In genomic region chr2:143840601-143841000, GRCh38 we compare ENCODE assay signal across 16 cellular contexts.
A peak's percentile ranks its signal among the peaks of the same experiment; 100 is the strongest.
DNase-seq lines count a peak whose midpoint lies in the region; ATAC-seq and TF ChIP-seq lines count a peak whose summit lies in the region.
"Had no signal": no experiment of that assay in that cellular context is flagged by ENCODE, and none has a peak within 500 bp of the region (broad histone marks: within the 10 kb centered on the region; RNA-seq: fewer than 3 reads in every experiment).

No MANE protein-coding gene starts in this region.

- ATAC-seq in HG03108 (IDR thresholded peaks at IDR 0.05; ENCODE audit: unreplicated experiment), result no peak

- peak; percentile 32 for DNase-seq in NCI-H2171 treated with DMSO at 0.1 percent for 48 hours (lab: John Stamatoyannopoulos, UW)
- DNase-seq in NCI-H2171 (lab: John Stamatoyannopoulos, UW), result no peak
- DNase-seq in cerebellar cortex (ENCODE audit: low spot score), result peak; percentile 56
- peak; percentile 6 for DNase-seq in medulla oblongata (ENCODE audit: extremely low spot score)
- no peak for DNase-seq in mucosa of gallbladder (ENCODE audit: low spot score)
- DNase-seq in GM10266 (ENCODE audit: extremely low spot score), result no peak
- DNase-seq in 8988T, result no peak
- DNase-seq: ACHN; Caco-2; CD4-positive, alpha-beta T cell; DND-41; EL; GM23248; IMR-90; KBM-7 had no signal

- no peak for TF ChIP-seq CTCF in GM10266 (IDR thresholded peaks at IDR 0.05; ENCODE audit: control insufficient read depth, insufficient read depth, low read depth, missing control alignments)

Comparison
In these comparisons a context has a peak if more than half of its experiments do, and no peak if none do; other contexts are left out.
1. DNase-seq: peak in NCI-H2171 treated with DMSO at 0.1 percent for 48 hours (single experiment), cerebellar cortex (single experiment) and medulla oblongata (single experiment); none in NCI-H2171 (single experiment), mucosa of gallbladder (single experiment), GM10266 (single experiment) and 8988T (single experiment).